ENCODE assay signal across 21 cellular contexts in genomic region chr17:65711671-65712276, GRCh38.
DNase-seq lines count a peak whose midpoint lies in the region; ATAC-seq, FAIRE-seq and TF ChIP-seq lines count a peak whose summit lies in the region.
"Had no signal": no experiment of that assay in that cellular context is flagged by ENCODE, and none has a peak within 500 bp of the region (broad histone marks: within the 10 kb centered on the region; RNA-seq: fewer than 3 reads in every experiment).

No MANE protein-coding gene starts in this region.

- H3K27ac Mint-ChIP-seq in activated naive CD4-positive, alpha-beta T cell treated with anti-CD3 and anti-CD28 coated beads, Interleukin-2, amount 10 ng/mL, durations not matched to agents 7 days and 5 days, result no peak overlapping the region
- H3K27ac Mint-ChIP-seq in activated CD8-positive, alpha-beta T cell treated with anti-CD3 and anti-CD28 coated beads, Interleukin-2, amount 10 ng/mL, durations not matched to agents 7 days and 5 days, result no peak overlapping the region

- no peak overlapping the region for H3K4me3 Mint-ChIP-seq in activated naive CD4-positive, alpha-beta T cell treated with anti-CD3 and anti-CD28 coated beads, Interleukin-2, amount 10 ng/mL, durations not matched to agents 7 days and 5 days
- H3K4me3 Mint-ChIP-seq in activated CD8-positive, alpha-beta T cell treated with anti-CD3 and anti-CD28 coated beads, Interleukin-2, amount 10 ng/mL, durations not matched to agents 7 days and 5 days, result peak overlapping the region; percentile 42

- WGBS in transverse colon (ENCODE audit: low coverage in 1 of 2), 2 donors, result 41 to 45% methylated on average over 5 to 8 of the region's 8 CpGs

- no peaks in the 10 kb centered on the region for H3K36me3 Mint-ChIP-seq in activated naive CD4-positive, alpha-beta T cell treated with anti-CD3 and anti-CD28 coated beads, Interleukin-2, amount 10 ng/mL, durations not matched to agents 7 days and 5 days
- H3K36me3 Mint-ChIP-seq in activated CD8-positive, alpha-beta T cell treated with anti-CD3 and anti-CD28 coated beads, Interleukin-2, amount 10 ng/mL, durations not matched to agents 7 days and 5 days (ENCODE audit: low read depth), result no peaks in the 10 kb centered on the region

- H3K27ac ChIP-seq in transverse colon, result no peak overlapping the region
- H3K27ac ChIP-seq: neutrophil, right atrium auricular region, SJSA1 had no signal

- no peaks in the 10 kb centered on the region for H3K9me3 Mint-ChIP-seq in activated naive CD4-positive, alpha-beta T cell treated with anti-CD3 and anti-CD28 coated beads, Interleukin-2, amount 10 ng/mL, durations not matched to agents 7 days and 5 days
- H3K9me3 Mint-ChIP-seq in activated CD8-positive, alpha-beta T cell treated with anti-CD3 and anti-CD28 coated beads, Interleukin-2, amount 10 ng/mL, durations not matched to agents 7 days and 5 days (ENCODE audit: insufficient read depth), result no peaks in the 10 kb centered on the region

- TF ChIP-seq CTCF in transverse colon (IDR thresholded peaks at IDR 0.05), result no peak

- in situ Hi-C loops in transverse colon (cut with MboI; ENCODE audit: low pct_ligation_motif_present in 1 of 4, low pct_unique_long_range_greater_than_20kb in 1 of 4, low sequenced_read_pairs in 3 of 4), result no loop called here

- no peak for ATAC-seq in activated CD8-positive, alpha-beta T cell treated with anti-CD3 and anti-CD28 coated beads, Interleukin-2, amount 10 ng/mL, durations not matched to agents 7 days and 5 days
- ATAC-seq in GM21786 (IDR thresholded peaks at IDR 0.05; ENCODE audit: unreplicated experiment), result no peak
- ATAC-seq: HepG2 had no signal

- H3K4me3 ChIP-seq in transverse colon, result peak overlapping the region in 1 of 4 donors; percentile 6
- H3K4me3 ChIP-seq: MG63, right atrium auricular region, SJSA1 had no signal

- peaks cover 0 to 12% (median 2%) of the 10 kb centered on the region in 4 donors for H3K4me1 ChIP-seq in transverse colon
- H3K4me1 ChIP-seq: right atrium auricular region, SJSA1 had no signal

- no peak for FAIRE-seq in RCC 7860 (lab: Jason Lieb, UNC)
- FAIRE-seq: HepG2 had no signal

- TF ChIP-seq EP300 in transverse colon (IDR thresholded peaks at IDR 0.05; ENCODE audit: low read depth), result no peak

- no peaks in the 10 kb centered on the region for H3K36me3 ChIP-seq in transverse colon
- H3K36me3 ChIP-seq: MG63, neutrophil, right atrium auricular region, SJSA1, stomach had no signal

- TF ChIP-seq POLR2A in transverse colon (IDR thresholded peaks at IDR 0.05), result no peak

- CTCF ChIA-PET in activated naive CD4-positive, alpha-beta T cell treated with anti-CD3 and anti-CD28 coated beads, Interleukin-2, amount 10 ng/mL, durations not matched to agents 7 days and 5 days (lab: Charles Lee), result no interaction called here
- CTCF ChIA-PET in activated CD8-positive, alpha-beta T cell treated with anti-CD3 and anti-CD28 coated beads, Interleukin-2, amount 10 ng/mL, durations not matched to agents 7 days and 5 days (lab: Charles Lee), result interaction anchor here (1.0 kb wide), 2 partner anchors 57 to 117 kb away, joined by 3 read pairs; no protein-coding TSS in a partner anchor

- H3K9me3 ChIP-seq in transverse colon, result no peaks in the 10 kb centered on the region
- H3K9me3 ChIP-seq: MG63, neutrophil, right atrium auricular region, SJSA1, stomach had no signal

- no peaks in the 10 kb centered on the region for H3K27me3 ChIP-seq in transverse colon
- H3K27me3 ChIP-seq: MG63, neutrophil, right atrium auricular region, SJSA1, stomach had no signal

- no peaks in the 10 kb centered on the region for H3K4me1 Mint-ChIP-seq in activated naive CD4-positive, alpha-beta T cell treated with anti-CD3 and anti-CD28 coated beads, Interleukin-2, amount 10 ng/mL, durations not matched to agents 7 days and 5 days
- no peaks in the 10 kb centered on the region for H3K4me1 Mint-ChIP-seq in activated CD8-positive, alpha-beta T cell treated with anti-CD3 and anti-CD28 coated beads, Interleukin-2, amount 10 ng/mL, durations not matched to agents 7 days and 5 days (ENCODE audit: low read depth)

- DNase-seq in activated naive CD4-positive, alpha-beta T cell treated with anti-CD3 and anti-CD28 coated beads, Interleukin-2, amount 10 ng/mL, durations not matched to agents 7 days and 5 days, result peak; percentile 25
- DNase-seq in activated naive CD4-positive, alpha-beta T cell (lab: John Stamatoyannopoulos, UW), result no peak
- peak; percentile 22 for DNase-seq in activated CD8-positive, alpha-beta T cell treated with anti-CD3 and anti-CD28 coated beads, Interleukin-2, amount 10 ng/mL, durations not matched to agents 7 days and 5 days
- DNase-seq in islet precursor cell, result peak; percentile 29
- DNase-seq in transverse colon, result peak; percentile 14
- no peak for DNase-seq in NCI-H1048 (lab: John Stamatoyannopoulos, UW)
- no peak for DNase-seq in RCC 7860 (ENCODE audit: low spot score)
- DNase-seq: activated CD8-positive, alpha-beta memory T cell treated with anti-CD3 and anti-CD28 coated beads, Interleukin-2, amount 50 U/mL, for 48 hours; effector CD4-positive, alpha-beta T cell; MG63; midbrain; NCI-H1930; NCI-H524 treated with DMSO at 0.1 percent for 48 hours; OCI-M1; stomach; T-helper 9 cell had no signal

- intact Hi-C loops in transverse colon (cut with DNase I; ENCODE audit: low total_unique reads), result no loop called here

- POLR2A ChIA-PET in activated CD8-positive, alpha-beta T cell treated with anti-CD3 and anti-CD28 coated beads, Interleukin-2, amount 10 ng/mL, durations not matched to agents 7 days and 5 days (lab: Charles Lee), result no interaction called here

- H3K27me3 Mint-ChIP-seq in activated naive CD4-positive, alpha-beta T cell treated with anti-CD3 and anti-CD28 coated beads, Interleukin-2, amount 10 ng/mL, durations not matched to agents 7 days and 5 days, result no peaks in the 10 kb centered on the region
- peaks cover 7% of the 10 kb centered on the region for H3K27me3 Mint-ChIP-seq in activated CD8-positive, alpha-beta T cell treated with anti-CD3 and anti-CD28 coated beads, Interleukin-2, amount 10 ng/mL, durations not matched to agents 7 days and 5 days (ENCODE audit: low read depth)

Comparison
In these comparisons a context has a peak if more than half of its experiments do, and no peak if none do; other contexts are left out.
1. DNase-seq: peak in activated naive CD4-positive, alpha-beta T cell treated with anti-CD3 and anti-CD28 coated beads, Interleukin-2, amount 10 ng/mL, durations not matched to agents 7 days and 5 days (single experiment), activated CD8-positive, alpha-beta T cell treated with anti-CD3 and anti-CD28 coated beads, Interleukin-2, amount 10 ng/mL, durations not matched to agents 7 days and 5 days (single experiment), islet precursor cell (single experiment) and transverse colon (single experiment); none in activated naive CD4-positive, alpha-beta T cell (0 of 4), NCI-H1048 (single experiment) and RCC 7860 (single experiment).